Comparison of ENCODE assay signal across 1 cellular context in the genomic region with DNA sequence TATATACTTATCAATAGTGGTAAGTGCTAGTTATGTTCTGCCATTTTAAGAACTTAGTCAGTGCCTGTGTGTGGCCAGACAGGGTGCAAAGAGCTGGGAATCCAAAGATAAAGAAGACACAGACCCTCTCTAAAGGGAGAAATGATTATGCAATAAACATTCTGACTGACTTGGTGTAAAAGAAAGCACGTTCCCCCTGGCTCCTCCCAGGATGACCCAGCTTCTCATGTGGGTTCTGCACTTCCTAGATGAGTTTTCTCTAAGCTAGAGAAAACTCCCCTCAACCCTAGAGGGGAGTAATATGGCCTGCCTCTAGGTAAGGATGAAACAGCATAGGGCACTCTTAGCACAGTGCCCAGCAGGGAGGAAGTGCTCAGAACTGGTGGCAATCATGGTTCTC.
A peak's percentile ranks its signal among the peaks of the same experiment; 100 is the strongest.
TF ChIP-seq lines count a peak whose summit lies in the region.

No MANE protein-coding gene starts in this region.

TF ChIP-seq in K562, 482 proteins besides CTCF, POLR2A, EP300 and RAD21 (continued from another document):
- TF ChIP-seq, protein P1, sequence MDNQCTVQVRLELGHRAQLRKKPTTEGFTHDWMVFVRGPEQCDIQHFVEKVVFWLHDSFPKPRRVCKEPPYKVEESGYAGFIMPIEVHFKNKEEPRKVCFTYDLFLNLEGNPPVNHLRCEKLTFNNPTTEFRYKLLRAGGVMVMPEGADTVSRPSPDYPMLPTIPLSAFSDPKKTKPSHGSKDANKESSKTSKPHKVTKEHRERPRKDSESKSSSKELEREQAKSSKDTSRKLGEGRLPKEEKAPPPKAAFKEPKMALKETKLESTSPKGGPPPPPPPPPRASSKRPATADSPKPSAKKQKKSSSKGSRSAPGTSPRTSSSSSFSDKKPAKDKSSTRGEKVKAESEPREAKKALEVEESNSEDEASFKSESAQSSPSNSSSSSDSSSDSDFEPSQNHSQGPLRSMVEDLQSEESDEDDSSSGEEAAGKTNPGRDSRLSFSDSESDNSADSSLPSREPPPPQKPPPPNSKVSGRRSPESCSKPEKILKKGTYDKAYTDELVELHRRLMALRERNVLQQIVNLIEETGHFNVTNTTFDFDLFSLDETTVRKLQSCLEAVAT (IDR thresholded peaks at IDR 0.05): no peak
- TF ChIP-seq HEY1 (CRISPR knock-in tag; IDR thresholded peaks at IDR 0.05; ENCODE audit: borderline replicate concordance) (no peak), ZNF224 (CRISPR knock-in tag; IDR thresholded peaks at IDR 0.05) (no peak), TCF3 (CRISPR knock-in tag; IDR thresholded peaks at IDR 0.05) (no peak), MCM2 (IDR thresholded peaks at IDR 0.05; ENCODE audit: low read depth) (no peak), RBM39 (optimal IDR thresholded peaks at IDR 0.05; ENCODE audit: low read depth, low read length) (no peak), BCL6 (CRISPR knock-in tag; IDR thresholded peaks at IDR 0.05) (no peak), PHF21A (IDR thresholded peaks at IDR 0.05; ENCODE audit: borderline replicate concordance, low read depth) (no peak), TRIM28 (IDR thresholded peaks at IDR 0.05) (no peak), TAF9B (IDR thresholded peaks at IDR 0.05; ENCODE audit: partially characterized antibody) (no peak), SMC3 (conservative IDR thresholded peaks at IDR 0.05; ENCODE audit: insufficient read depth, low read depth, low read length) (no peak), CEBPG (CRISPR knock-in tag; IDR thresholded peaks at IDR 0.05) (no peak), CEBPG (tag; conservative IDR thresholded peaks at IDR 0.05 in 1 of 2, IDR thresholded peaks at IDR 0.05 in 1 of 2) (peak; percentile 60 to 77), CHD1 (IDR thresholded peaks at IDR 0.05; ENCODE audit: low read length) (no peak), EWSR1 (IDR thresholded peaks at IDR 0.05; ENCODE audit: borderline replicate concordance, low read depth, partially characterized antibody) (no peak)
- TF ChIP-seq, protein P2, sequence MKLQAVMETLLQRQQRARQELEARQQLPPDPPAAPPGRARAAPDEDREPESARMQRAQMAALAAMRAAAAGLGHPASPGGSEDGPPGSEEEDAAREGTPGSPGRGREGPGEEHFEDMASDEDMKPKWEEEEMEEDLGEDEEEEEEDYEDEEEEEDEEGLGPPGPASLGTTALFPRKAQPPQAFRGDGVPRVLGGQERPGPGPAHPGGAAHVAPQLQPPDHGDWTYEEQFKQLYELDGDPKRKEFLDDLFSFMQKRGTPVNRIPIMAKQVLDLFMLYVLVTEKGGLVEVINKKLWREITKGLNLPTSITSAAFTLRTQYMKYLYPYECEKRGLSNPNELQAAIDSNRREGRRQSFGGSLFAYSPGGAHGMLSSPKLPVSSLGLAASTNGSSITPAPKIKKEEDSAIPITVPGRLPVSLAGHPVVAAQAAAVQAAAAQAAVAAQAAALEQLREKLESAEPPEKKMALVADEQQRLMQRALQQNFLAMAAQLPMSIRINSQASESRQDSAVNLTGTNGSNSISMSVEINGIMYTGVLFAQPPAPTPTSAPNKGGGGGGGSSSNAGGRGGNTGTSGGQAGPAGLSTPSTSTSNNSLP (IDR thresholded peaks at IDR 0.05; ENCODE audit: borderline replicate concordance, low read depth, low read length): no peak
